In the genomic region with DNA sequence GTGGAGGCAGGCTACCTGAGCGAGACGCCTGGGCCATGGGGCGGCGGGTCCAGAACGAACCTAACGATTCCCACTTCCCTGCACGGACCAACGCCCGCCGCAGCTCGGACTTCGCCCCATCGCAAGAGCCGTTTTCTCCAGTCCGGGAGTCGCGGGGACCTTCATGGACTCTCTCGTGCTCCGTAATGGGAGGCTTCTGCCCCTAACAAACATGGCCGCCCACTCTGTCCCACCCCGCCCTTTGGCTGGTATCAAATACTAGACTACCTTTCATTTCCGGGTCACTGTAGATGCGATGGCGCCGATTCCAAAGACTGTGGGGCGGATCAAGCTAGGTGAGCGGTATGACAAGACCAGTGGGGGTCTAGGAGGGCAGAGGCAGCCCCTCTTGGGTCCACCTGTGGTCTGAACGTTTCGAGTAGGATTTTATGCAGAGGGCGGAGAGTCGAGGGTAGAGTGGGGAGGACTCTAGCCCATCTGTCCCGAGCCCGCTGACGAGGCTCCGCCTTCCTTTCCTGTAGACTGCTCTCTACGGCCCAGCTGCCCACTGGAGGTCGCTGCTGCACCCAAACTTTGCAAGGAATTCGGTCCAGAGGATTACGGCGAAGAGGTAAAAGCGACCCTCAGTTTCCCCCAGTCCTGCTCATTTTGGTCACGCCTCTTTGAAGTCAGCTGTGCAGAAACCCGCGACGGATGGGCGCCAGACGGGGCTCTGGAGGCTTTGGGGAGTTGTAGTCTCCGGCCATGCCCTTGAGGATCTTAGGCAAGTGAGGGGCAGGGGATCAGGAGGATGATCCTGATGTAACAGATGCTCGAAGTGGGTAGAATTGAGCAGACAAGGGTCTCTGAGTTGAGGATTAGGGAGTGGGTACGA, we compare ENCODE assay signal across 8 cellular contexts. TPM values are rescaled to one million over a fixed set of nuclear protein-coding genes. Genes with fewer than 3 reads are reported as not detected.
DNase-seq lines count a peak whose midpoint lies in the region; ATAC-seq and TF ChIP-seq lines count a peak whose summit lies in the region.

A gene with protein sequence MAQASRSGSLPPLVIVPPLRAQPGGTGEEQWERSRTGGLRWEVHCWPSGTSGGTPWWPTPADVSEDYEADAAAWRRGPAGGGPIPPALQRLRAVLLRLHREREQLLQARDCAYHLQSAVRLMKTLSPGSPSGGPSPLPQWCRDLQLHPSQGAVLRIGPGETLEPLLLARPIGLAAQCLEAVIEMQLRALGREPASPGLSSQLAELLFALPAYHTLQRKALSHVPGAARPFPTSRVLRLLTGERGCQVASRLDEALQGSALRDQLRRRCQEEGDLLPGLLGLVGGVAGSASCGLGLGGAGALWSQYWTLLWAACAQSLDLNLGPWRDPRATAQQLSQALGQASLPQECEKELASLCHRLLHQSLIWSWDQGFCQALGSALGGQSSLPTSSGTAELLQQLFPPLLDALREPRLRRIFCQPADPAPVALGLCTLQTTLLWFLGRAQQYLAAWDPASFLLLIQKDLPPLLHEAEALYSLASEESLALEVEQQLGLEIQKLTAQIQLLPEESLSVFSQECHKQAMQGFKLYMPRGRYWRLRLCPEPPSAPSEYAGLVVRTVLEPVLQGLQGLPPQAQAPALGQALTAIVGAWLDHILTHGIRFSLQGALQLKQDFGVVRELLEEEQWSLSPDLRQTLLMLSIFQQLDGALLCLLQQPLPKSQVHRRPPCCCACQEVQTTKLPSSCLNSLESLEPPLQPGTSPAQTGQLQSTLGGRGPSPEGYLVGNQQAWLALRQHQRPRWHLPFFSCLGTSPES (minus strand): TSS at position 198 of the 874 bp plus-strand sequence. CDS start 161 bp downstream, at position 37.
A gene (plus strand): TSS at position 281 of the 874 bp plus-strand sequence. CDS start 15 bp downstream, at position 296.

- DNase-seq in GM19240 (ENCODE audit: insufficient read length, low spot score): peak; percentile 89
- DNase-seq in NCI-H526 (lab: John Stamatoyannopoulos, UW): peak; percentile 95 to 96
- peak; percentile 96 for DNase-seq in activated CD4-positive, alpha-beta T cell treated with anti-CD3 and anti-CD28 coated beads, Interleukin-2, amount 10 ng/mL, durations not matched to agents 7 days and 5 days
- DNase-seq in stimulated activated CD4-positive, alpha-beta T cell treated with anti-CD3 and anti-CD28 coated beads, Interleukin-4, amount 100 ng/mL, for 24 hours: peak; percentile 95

- H3K4me1 Mint-ChIP-seq in activated CD4-positive, alpha-beta T cell treated with anti-CD3 and anti-CD28 coated beads, Interleukin-2, amount 10 ng/mL, durations not matched to agents 7 days and 5 days: peaks cover 40% of the 10 kb centered on the region
- peaks cover 50% of the 10 kb centered on the region for H3K4me1 Mint-ChIP-seq in dendritic cell treated with granulocyte-macrophage colony-stimulating factor and Interleukin-4, amounts not matched to agents 40 ng/mL and 50 ng/mL, for 4 days (ENCODE audit: low read depth)

- H3K27ac ChIP-seq in C4-2B (peak within 1 kb of the TSS; percentile 85), liver (ENCODE audit: low read depth in 1 of 2, low read length in 2 of 2) (peak within 1 kb of the TSS; percentile 82 to 84)

- H3K4me3 Mint-ChIP-seq in activated CD4-positive, alpha-beta T cell treated with anti-CD3 and anti-CD28 coated beads, Interleukin-2, amount 10 ng/mL, durations not matched to agents 7 days and 5 days: peak within 1 kb of the TSS; percentile 99
- peak within 1 kb of the TSS; percentile 97 for H3K4me3 Mint-ChIP-seq in dendritic cell treated with granulocyte-macrophage colony-stimulating factor and Interleukin-4, amounts not matched to agents 40 ng/mL and 50 ng/mL, for 4 days

- WGBS in liver: under 1% methylated on average over 50 of the region's 50 CpGs

- peak within 1 kb of the TSS; percentile 57 to 63 for H3K9ac ChIP-seq in liver (ENCODE audit: low read depth in 1 of 2, low read length in 2 of 2)

- TF ChIP-seq CTCF in C4-2B (conservative IDR thresholded peaks at IDR 0.05) (peak; percentile 77), liver (IDR thresholded peaks at IDR 0.05; ENCODE audit: low read depth, low read length, missing input control) (peak; percentile 91)

- peak; percentile 89 to 92 for TF ChIP-seq RAD21 in liver (IDR thresholded peaks at IDR 0.05)

- H3K27me3 Mint-ChIP-seq in activated CD4-positive, alpha-beta T cell treated with anti-CD3 and anti-CD28 coated beads, Interleukin-2, amount 10 ng/mL, durations not matched to agents 7 days and 5 days: no peaks in the 10 kb centered on the region
- H3K27me3 Mint-ChIP-seq in dendritic cell treated with granulocyte-macrophage colony-stimulating factor and Interleukin-4, amounts not matched to agents 40 ng/mL and 50 ng/mL, for 4 days: no peaks in the 10 kb centered on the region

- no peaks in the 10 kb centered on the region for H3K9me3 ChIP-seq in liver (ENCODE audit: control insufficient read depth in 4 of 4, low read length in 3 of 4)

- peaks cover 31% of the 10 kb centered on the region for H3K36me3 Mint-ChIP-seq in activated CD4-positive, alpha-beta T cell treated with anti-CD3 and anti-CD28 coated beads, Interleukin-2, amount 10 ng/mL, durations not matched to agents 7 days and 5 days (ENCODE audit: low read depth)
- H3K36me3 Mint-ChIP-seq in dendritic cell treated with granulocyte-macrophage colony-stimulating factor and Interleukin-4, amounts not matched to agents 40 ng/mL and 50 ng/mL, for 4 days (ENCODE audit: low read depth): peaks cover 69% of the 10 kb centered on the region

- peak within 1 kb of the TSS; percentile 99 for H3K27ac Mint-ChIP-seq in activated CD4-positive, alpha-beta T cell treated with anti-CD3 and anti-CD28 coated beads, Interleukin-2, amount 10 ng/mL, durations not matched to agents 7 days and 5 days
- H3K27ac Mint-ChIP-seq in dendritic cell treated with granulocyte-macrophage colony-stimulating factor and Interleukin-4, amounts not matched to agents 40 ng/mL and 50 ng/mL, for 4 days: peak within 1 kb of the TSS; percentile 89

- H3K4me3 ChIP-seq in liver (ENCODE audit: low read depth in 1 of 3, low read length in 3 of 3): peak within 1 kb of the TSS; percentile 67 to 95 (median 94)

- CTCF ChIA-PET in activated CD4-positive, alpha-beta T cell treated with anti-CD3 and anti-CD28 coated beads, Interleukin-2, amount 10 ng/mL, durations not matched to agents 7 days and 5 days (lab: Charles Lee): interaction anchor here (0.7 to 6.0 kb wide), 27 partner anchors 9 to 106 kb away, joined by 3 to 66 read pairs (median 5); a partner anchor contains a TSS

- no peaks in the 10 kb centered on the region for H3K27me3 ChIP-seq in liver (ENCODE audit: control insufficient read depth in 4 of 4, insufficient read depth in 4 of 4, low read length in 3 of 4)

- intact Hi-C loops in dendritic cell treated with granulocyte-macrophage colony-stimulating factor and Interleukin-4, amounts not matched to agents 40 ng/mL and 50 ng/mL, for 4 days (cut with micrococcal nuclease): loop anchor here (1.0 to 2.0 kb wide), 6 partner anchors 11 to 104 kb away; a partner anchor contains a TSS

- peaks cover 0 to 7% (median 0%) of the 10 kb centered on the region in 4 donors for H3K36me3 ChIP-seq in liver (ENCODE audit: control insufficient read depth in 4 of 4, insufficient read depth in 3 of 4, low read depth in 1 of 4, low read length in 3 of 4)

- ATAC-seq in HG03460 (IDR thresholded peaks at IDR 0.05; ENCODE audit: unreplicated experiment): peak; percentile 92

- peaks cover 10 to 45% (median 37%) of the 10 kb centered on the region in 4 donors for H3K4me1 ChIP-seq in liver (ENCODE audit: control insufficient read depth in 4 of 4, insufficient read depth in 4 of 4, low read length in 3 of 4)

- no peaks in the 10 kb centered on the region for H3K9me3 Mint-ChIP-seq in activated CD4-positive, alpha-beta T cell treated with anti-CD3 and anti-CD28 coated beads, Interleukin-2, amount 10 ng/mL, durations not matched to agents 7 days and 5 days
- H3K9me3 Mint-ChIP-seq in dendritic cell treated with granulocyte-macrophage colony-stimulating factor and Interleukin-4, amounts not matched to agents 40 ng/mL and 50 ng/mL, for 4 days: no peaks in the 10 kb centered on the region

- POLR2A ChIA-PET in activated CD4-positive, alpha-beta T cell treated with anti-CD3 and anti-CD28 coated beads, Interleukin-2, amount 10 ng/mL, durations not matched to agents 7 days and 5 days (lab: Charles Lee): interaction anchor here (1.2 kb wide), 1 partner anchor 24 kb away, joined by 3 read pairs; a partner anchor contains a TSS

TF ChIP-seq in liver, 16 proteins besides CTCF, POLR2A, EP300 and RAD21 (continues in another document):
- TF ChIP-seq TAF1 (conservative IDR thresholded peaks at IDR 0.05): peak; percentile 81
- TF ChIP-seq FOXA1 (IDR thresholded peaks at IDR 0.05): no peak
- no peak for TF ChIP-seq FOXA2 (IDR thresholded peaks at IDR 0.05)
- peak; percentile 100 for TF ChIP-seq YY1 (IDR thresholded peaks at IDR 0.05)
- TF ChIP-seq, protein P1, sequence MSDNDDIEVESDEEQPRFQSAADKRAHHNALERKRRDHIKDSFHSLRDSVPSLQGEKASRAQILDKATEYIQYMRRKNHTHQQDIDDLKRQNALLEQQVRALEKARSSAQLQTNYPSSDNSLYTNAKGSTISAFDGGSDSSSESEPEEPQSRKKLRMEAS (IDR thresholded peaks at IDR 0.05): peak; percentile 80
- TF ChIP-seq NR2F2 (IDR thresholded peaks at IDR 0.05): peak; percentile 92
- peak; percentile 88 to 98 for TF ChIP-seq GABPA (IDR thresholded peaks at IDR 0.05 in 1 of 2, conservative IDR thresholded peaks at IDR 0.05 in 1 of 2)
- TF ChIP-seq, protein P2, sequence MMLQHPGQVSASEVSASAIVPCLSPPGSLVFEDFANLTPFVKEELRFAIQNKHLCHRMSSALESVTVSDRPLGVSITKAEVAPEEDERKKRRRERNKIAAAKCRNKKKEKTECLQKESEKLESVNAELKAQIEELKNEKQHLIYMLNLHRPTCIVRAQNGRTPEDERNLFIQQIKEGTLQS (IDR thresholded peaks at IDR 0.05): peak; percentile 48

RNA-seq across cellular contexts. Expression of the first gene that starts in this region (rescaled TPM):
- total RNA-seq in activated CD4-positive, alpha-beta T cell treated with anti-CD3 and anti-CD28 coated beads, Interleukin-2, amount 10 ng/mL, durations not matched to agents 7 days and 5 days: 10 to 100 TPM; 26.8 to 27.1 TPM
- total RNA-seq in liver: 10 to 100 TPM; 13.4 to 28.3 TPM
- polyA plus RNA-seq in liver: 1 to 10 TPM; 5.1 to 8.3 TPM

RNA-seq across cellular contexts. Expression of the second gene that starts in this region (rescaled TPM):
- 10 to 100 TPM; 45.8 to 46.3 TPM for total RNA-seq in activated CD4-positive, alpha-beta T cell treated with anti-CD3 and anti-CD28 coated beads, Interleukin-2, amount 10 ng/mL, durations not matched to agents 7 days and 5 days
- 10 to 100 TPM in 1 of 2 donors, 1 to 10 TPM in 1; 9.9 to 26.4 TPM for total RNA-seq in liver
- 10 to 100 TPM; 15.3 to 16.3 TPM for polyA plus RNA-seq in liver

Comparison
In these comparisons a context has a peak if more than half of its experiments do, and no peak if none do; other contexts are left out.
1. Peak in every context shown above with its lines: DNase-seq, ATAC-seq, H3K4me3 ChIP-seq and H3K27ac ChIP-seq.